Comparison of ENCODE assay signal across 25 cellular contexts in genomic region chr19:38324431-38324830, GRCh38. TPM values are rescaled to one million over a fixed set of nuclear protein-coding genes. Genes with fewer than 3 reads are reported as not detected.
"Had no signal": no experiment of that assay in that cellular context is flagged by ENCODE, and none has a peak within 500 bp of the region (broad histone marks: within the 10 kb centered on the region; RNA-seq: fewer than 3 reads in every experiment).

No MANE protein-coding gene starts in this region.

- ATAC-seq: activated CD8-positive, alpha-beta T cell treated with anti-CD3 and anti-CD28 coated beads, Interleukin-2, amount 10 ng/mL, durations not matched to agents 7 days and 5 days; Panc1; T-helper 17 cell; WTC11 had no signal

- DNase-seq: activated CD4-positive, alpha-beta T cell treated with anti-CD3 and anti-CD28 coated beads for 48 hours; activated CD4-positive, alpha-beta T cell treated with anti-CD3 and anti-CD28 coated beads, Interleukin-2, amount 50 U/mL, for 4 hours; activated CD4-positive, CD25-positive, alpha-beta regulatory T cell treated with anti-CD3 and anti-CD28 coated beads, Interleukin-2, amount 50 U/mL, for 72 hours; activated CD8-positive, alpha-beta memory T cell treated with anti-CD3 and anti-CD28 coated beads, Interleukin-2, amount 50 U/mL, for 48 hours; activated CD8-positive, alpha-beta T cell treated with anti-CD3 and anti-CD28 coated beads, Interleukin-2, amount 10 ng/mL, durations not matched to agents 7 days and 5 days; activated naive CD4-positive, alpha-beta T cell treated with anti-CD3 and anti-CD28 coated beads, Interleukin-2, amount 50 U/mL, for 16 hours; activated naive CD8-positive, alpha-beta T cell treated with anti-CD3 and anti-CD28 coated beads, Interleukin-2, amount 10 ng/mL, durations not matched to agents 7 days and 5 days; activated T-cell treated with anti-CD3 and anti-CD28 coated beads, Interleukin-2, amount 50 U/mL, for 1 hour; aorta; Karpas-422; MM.1S; NCI-H1105 treated with DMSO at 0.1 percent for 48 hours; NCI-H1436 treated with DMSO at 0.1 percent for 48 hours; NCI-H187; NCI-H2081; NCI-H510A treated with DMSO at 0.1 percent for 48 hours; NCI-H69; NK-92 treated with Interleukin-12 subunit alpha and Interleukin-12 subunit beta, amount 100 ng/mL, for 24 hours; OCI-M1; RPMI8226; SHP77; T-helper 17 cell; T-helper 9 cell had no signal

RNA-seq across cellular contexts. Expression of gene C19orf33, which starts 20.4 kb away (rescaled TPM):
- total RNA-seq: activated CD8-positive, alpha-beta T cell treated with anti-CD3 and anti-CD28 coated beads, Interleukin-2, amount 10 ng/mL, durations not matched to agents 7 days and 5 days; activated naive CD8-positive, alpha-beta T cell treated with anti-CD3 and anti-CD28 coated beads, Interleukin-2, amount 10 ng/mL, durations not matched to agents 7 days and 5 days had no signal
